ENCODE assay signal across 11 cellular contexts in genomic region chr16:28163699-28164584, GRCh38. TPM values are rescaled to one million over a fixed set of nuclear protein-coding genes. Genes with fewer than 3 reads are reported as not detected.
DNase-seq lines count a peak whose midpoint lies in the region; ATAC-seq and TF ChIP-seq lines count a peak whose summit lies in the region.
"Had no signal": no experiment of that assay in that cellular context is flagged by ENCODE, and none has a peak within 500 bp of the region (broad histone marks: within the 10 kb centered on the region; RNA-seq: fewer than 3 reads in every experiment).

No MANE protein-coding gene starts in this region.

- H3K36me3 ChIP-seq in gastroesophageal sphincter (peaks cover 0 to 45% of the 10 kb centered on the region in 2 donors), smooth muscle cell (ENCODE audit: low read depth) (peaks cover 13% of the 10 kb centered on the region)

- 76% methylated on average over 4 to 6 of the region's 6 CpGs for WGBS in gastroesophageal sphincter (ENCODE audit: low coverage in 1 of 2), 2 donors
- 93% methylated on average over 6 of the region's 6 CpGs for WGBS in smooth muscle cell (ENCODE audit: low lambda C conversion rate)

- H3K27ac ChIP-seq in gastroesophageal sphincter: peak overlapping the region in 1 of 4 donors; percentile 7
- H3K27ac ChIP-seq in smooth muscle cell (ENCODE audit: low read depth): no peak overlapping the region

- peaks cover 11% of the 10 kb centered on the region for H3F3A ChIP-seq in smooth muscle cell (ENCODE audit: low read depth)

- intact Hi-C loops in activated CD4-positive, alpha-beta T cell treated with anti-CD3 and anti-CD28 coated beads for 36 hours (cut with DNase I, micrococcal nuclease): no loop called here

- CTCF ChIA-PET in activated CD4-positive, alpha-beta T cell treated with anti-CD3 and anti-CD28 coated beads for 36 hours (lab: Charles Lee): interaction anchor here (0.7 to 1.3 kb wide), 4 partner anchors 11 to 39 kb away, joined by 3 read pairs; no protein-coding TSS in a partner anchor
- CTCF ChIA-PET in activated CD4-positive, alpha-beta memory T cell treated with anti-CD3 and anti-CD28 coated beads, Interleukin-2, amount 10 ng/mL, durations not matched to agents 7 days and 5 days (lab: Charles Lee): interaction anchor here (0.9 kb wide), 1 partner anchor 46 kb away, joined by 3 read pairs; no protein-coding TSS in a partner anchor

- H3K9me3 ChIP-seq in gastroesophageal sphincter: no peaks in the 10 kb centered on the region
- no peaks in the 10 kb centered on the region for H3K9me3 ChIP-seq in smooth muscle cell (replicated peaks; ENCODE audit: low read depth)

- H3K9ac ChIP-seq in smooth muscle cell (ENCODE audit: low read depth): no peak overlapping the region

- H3K4me3 ChIP-seq in gastroesophageal sphincter (no peak overlapping the region), smooth muscle cell (no peak overlapping the region)

- H3K4me3 Mint-ChIP-seq in activated CD4-positive, alpha-beta T cell treated with anti-CD3 and anti-CD28 coated beads for 36 hours: no peak overlapping the region
- H3K4me3 Mint-ChIP-seq in activated CD4-positive, alpha-beta memory T cell treated with anti-CD3 and anti-CD28 coated beads, Interleukin-2, amount 10 ng/mL, durations not matched to agents 7 days and 5 days: no peak overlapping the region
- H3K4me3 Mint-ChIP-seq in stimulated activated memory B cell treated with anti-CD40 and anti-IgM and Interleukin-4, amounts not matched to agents 10 μg/mL and 1 μg/mL and 100 μg/mL, for 72 hours: no peak overlapping the region

- H3K27me3 ChIP-seq in gastroesophageal sphincter (no peaks in the 10 kb centered on the region), smooth muscle cell (ENCODE audit: low read depth) (no peaks in the 10 kb centered on the region)

- no peak for DNase-seq in activated CD4-positive, alpha-beta T cell treated with anti-CD3 and anti-CD28 coated beads for 36 hours
- no peak for DNase-seq in activated CD4-positive, alpha-beta T cell treated with anti-CD3 and anti-CD28 coated beads for 48 hours
- DNase-seq in activated CD4-positive, alpha-beta memory T cell treated with anti-CD3 and anti-CD28 coated beads, Interleukin-2, amount 10 ng/mL, durations not matched to agents 7 days and 5 days: no peak
- DNase-seq in smooth muscle cell (lab: John Stamatoyannopoulos, UW; ENCODE audit: unreplicated experiment): no peak
- DNase-seq: ACHN, NCI-H1694, T1000 had no signal

- H3K27me3 Mint-ChIP-seq in activated CD4-positive, alpha-beta T cell treated with anti-CD3 and anti-CD28 coated beads for 36 hours: no peaks in the 10 kb centered on the region
- no peaks in the 10 kb centered on the region for H3K27me3 Mint-ChIP-seq in activated CD4-positive, alpha-beta memory T cell treated with anti-CD3 and anti-CD28 coated beads, Interleukin-2, amount 10 ng/mL, durations not matched to agents 7 days and 5 days
- H3K27me3 Mint-ChIP-seq in stimulated activated memory B cell treated with anti-CD40 and anti-IgM and Interleukin-4, amounts not matched to agents 10 μg/mL and 1 μg/mL and 100 μg/mL, for 72 hours: no peaks in the 10 kb centered on the region

- H3K9me3 Mint-ChIP-seq in activated CD4-positive, alpha-beta T cell treated with anti-CD3 and anti-CD28 coated beads for 36 hours (ENCODE audit: low read depth): no peaks in the 10 kb centered on the region
- no peaks in the 10 kb centered on the region for H3K9me3 Mint-ChIP-seq in activated CD4-positive, alpha-beta memory T cell treated with anti-CD3 and anti-CD28 coated beads, Interleukin-2, amount 10 ng/mL, durations not matched to agents 7 days and 5 days
- no peaks in the 10 kb centered on the region for H3K9me3 Mint-ChIP-seq in stimulated activated memory B cell treated with anti-CD40 and anti-IgM and Interleukin-4, amounts not matched to agents 10 μg/mL and 1 μg/mL and 100 μg/mL, for 72 hours

- H3K4me2 ChIP-seq in smooth muscle cell: no peak overlapping the region

- TF ChIP-seq CTCF in gastroesophageal sphincter (IDR thresholded peaks at IDR 0.05) (no peak), smooth muscle cell (IDR thresholded peaks at IDR 0.05; ENCODE audit: borderline replicate concordance, insufficient read depth, poor library complexity, severe bottlenecking) (no peak)

- H3K36me3 Mint-ChIP-seq in activated CD4-positive, alpha-beta T cell treated with anti-CD3 and anti-CD28 coated beads for 36 hours (ENCODE audit: low read depth): peaks cover 65% of the 10 kb centered on the region
- peaks cover 79% of the 10 kb centered on the region for H3K36me3 Mint-ChIP-seq in activated CD4-positive, alpha-beta memory T cell treated with anti-CD3 and anti-CD28 coated beads, Interleukin-2, amount 10 ng/mL, durations not matched to agents 7 days and 5 days (ENCODE audit: low read depth)
- H3K36me3 Mint-ChIP-seq in stimulated activated memory B cell treated with anti-CD40 and anti-IgM and Interleukin-4, amounts not matched to agents 10 μg/mL and 1 μg/mL and 100 μg/mL, for 72 hours: peaks cover 47% of the 10 kb centered on the region

- TF ChIP-seq POLR2A in gastroesophageal sphincter (IDR thresholded peaks at IDR 0.05): no peak

- peak overlapping the region; percentile 71 for H3K27ac Mint-ChIP-seq in activated CD4-positive, alpha-beta T cell treated with anti-CD3 and anti-CD28 coated beads for 36 hours
- H3K27ac Mint-ChIP-seq in activated CD4-positive, alpha-beta memory T cell treated with anti-CD3 and anti-CD28 coated beads, Interleukin-2, amount 10 ng/mL, durations not matched to agents 7 days and 5 days: peak overlapping the region; percentile 8
- peak overlapping the region; percentile 73 for H3K27ac Mint-ChIP-seq in stimulated activated memory B cell treated with anti-CD40 and anti-IgM and Interleukin-4, amounts not matched to agents 10 μg/mL and 1 μg/mL and 100 μg/mL, for 72 hours

- POLR2A ChIA-PET in activated CD4-positive, alpha-beta T cell treated with anti-CD3 and anti-CD28 coated beads for 36 hours (lab: Charles Lee): no interaction called here
- POLR2A ChIA-PET in activated CD4-positive, alpha-beta memory T cell treated with anti-CD3 and anti-CD28 coated beads, Interleukin-2, amount 10 ng/mL, durations not matched to agents 7 days and 5 days (lab: Charles Lee): interaction anchor here (0.9 to 2.0 kb wide), 6 partner anchors 10 to 46 kb away, joined by 3 to 7 read pairs (median 4); no protein-coding TSS in a partner anchor

- TF ChIP-seq EP300 in gastroesophageal sphincter (IDR thresholded peaks at IDR 0.05): no peak

- peaks cover 0 to 14% (median 4%) of the 10 kb centered on the region in 3 donors for H3K4me1 ChIP-seq in gastroesophageal sphincter
- H3K4me1 ChIP-seq in smooth muscle cell (ENCODE audit: low read depth): no peaks in the 10 kb centered on the region

- H3K79me2 ChIP-seq in smooth muscle cell (ENCODE audit: low read depth): peaks cover 43% of the 10 kb centered on the region

- no peak overlapping the region for H2AFZ ChIP-seq in smooth muscle cell (ENCODE audit: low read depth)

- H3K4me1 Mint-ChIP-seq in activated CD4-positive, alpha-beta T cell treated with anti-CD3 and anti-CD28 coated beads for 36 hours: peaks cover 85% of the 10 kb centered on the region
- peaks cover 74% of the 10 kb centered on the region for H3K4me1 Mint-ChIP-seq in activated CD4-positive, alpha-beta memory T cell treated with anti-CD3 and anti-CD28 coated beads, Interleukin-2, amount 10 ng/mL, durations not matched to agents 7 days and 5 days
- peaks cover 60% of the 10 kb centered on the region for H3K4me1 Mint-ChIP-seq in stimulated activated memory B cell treated with anti-CD40 and anti-IgM and Interleukin-4, amounts not matched to agents 10 μg/mL and 1 μg/mL and 100 μg/mL, for 72 hours

- no peak for ATAC-seq in activated CD4-positive, alpha-beta T cell treated with anti-CD3 and anti-CD28 coated beads for 36 hours
- ATAC-seq in gastroesophageal sphincter (peak; percentile 46), GM21447 (IDR thresholded peaks at IDR 0.05; ENCODE audit: unreplicated experiment) (no peak), HG02588 (IDR thresholded peaks at IDR 0.05; ENCODE audit: unreplicated experiment) (no peak)
- ATAC-seq in stimulated activated memory B cell treated with anti-CD40 and anti-IgM and Interleukin-4, amounts not matched to agents 10 μg/mL and 1 μg/mL and 100 μg/mL, for 72 hours: no peak

- H4K20me1 ChIP-seq in smooth muscle cell (ENCODE audit: low read depth): peaks cover 84% of the 10 kb centered on the region

RNA-seq across cellular contexts. Expression of gene XPO6, which starts 47.8 kb away (rescaled TPM):
- 100 to 1,000 TPM; 241 to 368 TPM for total RNA-seq in activated CD4-positive, alpha-beta T cell treated with anti-CD3 and anti-CD28 coated beads for 36 hours
- 100 to 1,000 TPM; 218 to 223 TPM for total RNA-seq in activated CD4-positive, alpha-beta memory T cell treated with anti-CD3 and anti-CD28 coated beads, Interleukin-2, amount 10 ng/mL, durations not matched to agents 7 days and 5 days
- total RNA-seq in gastroesophageal sphincter (10 to 100 TPM; 35.3 to 80.2 (median 66.8) TPM), smooth muscle cell (49.8 and 82.1 TPM in 2 replicates)
- 39.2 and 42.1 TPM in 2 replicates for polyA plus RNA-seq in smooth muscle cell

Comparison
In these comparisons a context has a peak if more than half of its experiments do, and no peak if none do; other contexts are left out.
1. H3K27ac Mint-ChIP-seq: peak in every context shown above with its lines; median percentile 73 in stimulated activated memory B cell treated with anti-CD40 and anti-IgM and Interleukin-4, amounts not matched to agents 10 μg/mL and 1 μg/mL and 100 μg/mL, for 72 hours; 71 in activated CD4-positive, alpha-beta T cell treated with anti-CD3 and anti-CD28 coated beads for 36 hours; 8 in activated CD4-positive, alpha-beta memory T cell treated with anti-CD3 and anti-CD28 coated beads, Interleukin-2, amount 10 ng/mL, durations not matched to agents 7 days and 5 days.